ENCODE assay signal across 9 cellular contexts in genomic region chr3:192727032-192727847, GRCh38. TPM values are rescaled to one million over a fixed set of nuclear protein-coding genes. Genes with fewer than 3 reads are reported as not detected.
A peak's percentile ranks its signal among the peaks of the same experiment; 100 is the strongest.
DNase-seq lines count a peak whose midpoint lies in the region; ATAC-seq and TF ChIP-seq lines count a peak whose summit lies in the region.
"Had no signal": no experiment of that assay in that cellular context is flagged by ENCODE, and none has a peak within 500 bp of the region (broad histone marks: within the 10 kb centered on the region; RNA-seq: fewer than 3 reads in every experiment).

FGF12 (minus strand) TSS chr3:192727541.

- peak; percentile 94 for ATAC-seq in Right ventricle myocardium superior (ENCODE audit: poor library complexity)
- ATAC-seq in GM18502 (IDR thresholded peaks at IDR 0.05; ENCODE audit: poor library complexity, unreplicated experiment), result no peak
- no peak for ATAC-seq in GM18517 (IDR thresholded peaks at IDR 0.05; ENCODE audit: unreplicated experiment)

- H3K4me3 Mint-ChIP-seq in activated CD4-positive, alpha-beta memory T cell treated with anti-CD3 and anti-CD28 coated beads for 36 hours, result no peak within 1 kb of the TSS
- H3K4me3 Mint-ChIP-seq in osteocyte (ENCODE audit: unreplicated experiment), result peak within 1 kb of the TSS; percentile 55

- H3K27ac Mint-ChIP-seq in activated CD4-positive, alpha-beta memory T cell treated with anti-CD3 and anti-CD28 coated beads for 36 hours, result no peak within 1 kb of the TSS
- no peak within 1 kb of the TSS for H3K27ac Mint-ChIP-seq in osteocyte (ENCODE audit: unreplicated experiment)
- H3K27ac Mint-ChIP-seq: activated naive CD4-positive, alpha-beta T cell treated with anti-CD3 and anti-CD28 coated beads, Interleukin-2, amount 50 U/mL, for 72 hours had no signal

- peaks cover 8% of the 10 kb centered on the region for H3K4me1 Mint-ChIP-seq in activated CD4-positive, alpha-beta memory T cell treated with anti-CD3 and anti-CD28 coated beads for 36 hours (ENCODE audit: low read depth)
- H3K4me1 Mint-ChIP-seq in osteocyte (ENCODE audit: unreplicated experiment), result peaks cover 11% of the 10 kb centered on the region

- H3K36me3 Mint-ChIP-seq in activated CD4-positive, alpha-beta memory T cell treated with anti-CD3 and anti-CD28 coated beads for 36 hours, result no peaks in the 10 kb centered on the region
- no peaks in the 10 kb centered on the region for H3K36me3 Mint-ChIP-seq in osteocyte (ENCODE audit: unreplicated experiment)

- TF ChIP-seq CTCF in osteocyte (IDR thresholded peaks at IDR 0.05), result no peak

- intact Hi-C loops in activated CD4-positive, alpha-beta memory T cell treated with anti-CD3 and anti-CD28 coated beads for 36 hours (cut with micrococcal nuclease), result no loop called here
- intact Hi-C loops in Right ventricle myocardium superior (cut with DNase I), result loop anchor here (10.0 kb wide), 1 partner anchor 72 kb away; no protein-coding TSS in a partner anchor

- peaks cover 11% of the 10 kb centered on the region for H3K27me3 Mint-ChIP-seq in activated CD4-positive, alpha-beta memory T cell treated with anti-CD3 and anti-CD28 coated beads for 36 hours
- H3K27me3 Mint-ChIP-seq in osteocyte (ENCODE audit: unreplicated experiment), result peaks cover 28% of the 10 kb centered on the region

- DNase-seq in DMS114 treated with DMSO at 0.1 percent for 48 hours (lab: John Stamatoyannopoulos, UW; ENCODE audit: unreplicated experiment) (peak; percentile 59), NCI-H1417 treated with DMSO at 0.1 percent for 48 hours (lab: John Stamatoyannopoulos, UW) (peak; percentile 54), Right ventricle myocardium superior (peak; percentile 88), osteocyte (ENCODE audit: extremely low spot score, unreplicated experiment) (no peak), AG08395 (ENCODE audit: low spot score) (no peak)
- peak; percentile 29 for DNase-seq in activated CD4-positive, alpha-beta memory T cell treated with anti-CD3 and anti-CD28 coated beads for 36 hours

- CTCF ChIA-PET in activated CD4-positive, alpha-beta memory T cell treated with anti-CD3 and anti-CD28 coated beads for 36 hours (lab: Charles Lee), result no interaction called here

- POLR2A ChIA-PET in activated CD4-positive, alpha-beta memory T cell treated with anti-CD3 and anti-CD28 coated beads for 36 hours (lab: Charles Lee), result no interaction called here

- H3K9me3 Mint-ChIP-seq in activated CD4-positive, alpha-beta memory T cell treated with anti-CD3 and anti-CD28 coated beads for 36 hours, result no peaks in the 10 kb centered on the region
- H3K9me3 Mint-ChIP-seq in osteocyte (ENCODE audit: unreplicated experiment), result no peaks in the 10 kb centered on the region
- H3K9me3 Mint-ChIP-seq: activated naive CD4-positive, alpha-beta T cell treated with anti-CD3 and anti-CD28 coated beads, Interleukin-2, amount 50 U/mL, for 72 hours had no signal

RNA-seq across cellular contexts. Expression of gene FGF12, which starts in this region (rescaled TPM):
- not detected for total RNA-seq in activated CD4-positive, alpha-beta memory T cell treated with anti-CD3 and anti-CD28 coated beads for 36 hours
- 356 TPM for total RNA-seq in Right ventricle myocardium superior
- total RNA-seq in osteocyte, result not detected in 2 replicates
- total RNA-seq: activated naive CD4-positive, alpha-beta T cell treated with anti-CD3 and anti-CD28 coated beads, Interleukin-2, amount 50 U/mL, for 72 hours had no signal

Comparison
In these comparisons a context has a peak if more than half of its experiments do, and no peak if none do; other contexts are left out.
1. RNA of gene FGF12 (total RNA-seq): 356 TPM in Right ventricle myocardium superior (single experiment); not detected in activated CD4-positive, alpha-beta memory T cell treated with anti-CD3 and anti-CD28 coated beads for 36 hours and not detected in osteocyte; every median in the first group is over 100 times any median in the second.
2. Peak in DNase-seq in activated CD4-positive, alpha-beta memory T cell treated with anti-CD3 and anti-CD28 coated beads for 36 hours; RNA of the gene not detected or under 1 TPM.
3. DNase-seq: peak in DMS114 treated with DMSO at 0.1 percent for 48 hours (single experiment), NCI-H1417 treated with DMSO at 0.1 percent for 48 hours (single experiment) and Right ventricle myocardium superior (single experiment); none in osteocyte (single experiment) and AG08395 (single experiment).